26 cellular contexts compared by ENCODE assay signal in the genomic region with DNA sequence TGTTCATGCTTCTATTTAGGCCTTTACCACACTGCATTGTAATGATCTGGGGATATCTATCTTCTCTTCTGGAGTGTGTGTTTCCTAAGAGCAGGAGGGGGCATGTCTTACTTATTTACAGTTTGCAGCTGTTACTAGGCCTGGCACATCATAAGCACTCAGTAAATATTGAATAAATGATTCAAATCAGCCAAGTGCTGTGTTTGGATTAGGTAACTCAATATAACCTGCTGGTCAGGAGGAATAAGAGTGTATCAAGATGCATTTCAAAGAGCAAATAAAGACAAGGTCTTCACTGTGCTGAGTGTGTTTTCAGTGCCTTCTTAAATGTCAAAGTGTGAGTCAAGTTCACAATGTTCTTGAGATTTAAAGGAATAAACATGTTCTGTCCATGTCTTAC.
DNase-seq lines count a peak whose midpoint lies in the region; ATAC-seq and TF ChIP-seq lines count a peak whose summit lies in the region.
"Had no signal": no experiment of that assay in that cellular context is flagged by ENCODE, and none has a peak within 500 bp of the region (broad histone marks: within the 10 kb centered on the region; RNA-seq: fewer than 3 reads in every experiment).

No MANE protein-coding gene starts in this region.

- H3K79me2 ChIP-seq in neural cell (replicated peaks; ENCODE audit: insufficient read depth, low read length), result no peaks in the 10 kb centered on the region
- H3K79me2 ChIP-seq: hepatocyte had no signal

- no peak overlapping the region for H3K4me3 ChIP-seq in neural cell (ENCODE audit: low read length)
- H3K4me3 ChIP-seq: gastrocnemius medialis, hepatocyte, Peyer's patch, spleen, transverse colon had no signal

- H3K36me3 ChIP-seq in neural cell (ENCODE audit: insufficient read depth, low read length), result no peaks in the 10 kb centered on the region
- H3K36me3 ChIP-seq: brain microvascular endothelial cell, gastrocnemius medialis, Peyer's patch, spleen, transverse colon had no signal

- peak overlapping the region; percentile 42 for H3K27ac ChIP-seq in neural cell (ENCODE audit: low read length)
- H3K27ac ChIP-seq: brain microvascular endothelial cell, gastrocnemius medialis, hepatocyte, Peyer's patch, spleen, transverse colon had no signal

- no peak overlapping the region for H2AFZ ChIP-seq in neural cell (ENCODE audit: low read depth, low read length)
- H2AFZ ChIP-seq: hepatocyte had no signal

- no peak for TF ChIP-seq RAD21 in neural cell (conservative IDR thresholded peaks at IDR 0.05)

- H3K9me3 ChIP-seq in neural cell (ENCODE audit: low read length), result no peaks in the 10 kb centered on the region
- H3K9me3 ChIP-seq: gastrocnemius medialis, Peyer's patch, transverse colon had no signal

- ATAC-seq in HG03457 (IDR thresholded peaks at IDR 0.05; ENCODE audit: unreplicated experiment), result no peak
- ATAC-seq: CD8-positive, alpha-beta T cell; gastrocnemius medialis; HCT116; right cardiac atrium had no signal

- no peaks in the 10 kb centered on the region for H3K9me2 ChIP-seq in neural cell (ENCODE audit: insufficient read depth, low read length)

- TF ChIP-seq EP300 in neural cell (conservative IDR thresholded peaks at IDR 0.05; ENCODE audit: poor library complexity, severe bottlenecking), result no peak

- no peak for TF ChIP-seq CTCF in neural cell (IDR thresholded peaks at IDR 0.05; ENCODE audit: poor library complexity, severe bottlenecking)

- no peaks in the 10 kb centered on the region for H3F3A ChIP-seq in neural cell (ENCODE audit: insufficient read depth, low read length, poor library complexity, severe bottlenecking)

- H3K27me3 ChIP-seq in neural cell (ENCODE audit: insufficient read depth, low read depth, low read length), result no peaks in the 10 kb centered on the region
- H3K27me3 ChIP-seq: brain microvascular endothelial cell, gastrocnemius medialis, hepatocyte, Peyer's patch, spleen, transverse colon had no signal

- H3K4me2 ChIP-seq in neural cell (ENCODE audit: low read length), result no peak overlapping the region
- H3K4me2 ChIP-seq: hepatocyte had no signal

- H3K9ac ChIP-seq in neural cell (ENCODE audit: low read length), result no peak overlapping the region

- DNase-seq in NCI-H2107 treated with DMSO at 0.1 percent for 48 hours (lab: John Stamatoyannopoulos, UW; ENCODE audit: unreplicated experiment) (peak; percentile 78), NCI-H2107 (lab: John Stamatoyannopoulos, UW) (no peak), NCI-H2029 (lab: John Stamatoyannopoulos, UW) (peak; percentile 73), NCI-H748 (lab: John Stamatoyannopoulos, UW; ENCODE audit: unreplicated experiment) (peak; percentile 88), GM19238 (ENCODE audit: insufficient read length, low spot score) (no peak), T-helper 1 cell (no peak)
- DNase-seq: activated CD4-positive, alpha-beta memory T cell treated with anti-CD3 and anti-CD28 coated beads, Interleukin-2, amount 10 ng/mL, durations not matched to agents 7 days and 5 days; activated CD4-positive, CD25-positive, alpha-beta regulatory T cell treated with anti-CD3 and anti-CD28 coated beads, Interleukin-2, amount 50 U/mL, for 72 hours; activated CD8-positive, alpha-beta memory T cell treated with anti-CD3 and anti-CD28 coated beads, Interleukin-2, amount 50 U/mL, for 48 hours; activated naive CD4-positive, alpha-beta T cell treated with anti-CD3 and anti-CD28 coated beads, Interleukin-2, amount 10 ng/mL, durations not matched to agents 7 days and 5 days; AML-193; brain microvascular endothelial cell; CD8-positive, alpha-beta T cell; DND-41; gastrocnemius medialis; KBM-7; NCI-H2227 treated with DMSO at 0.1 percent for 48 hours; Peyer's patch; right cardiac atrium; spleen; stimulated activated CD4-positive, alpha-beta T cell treated with anti-CD3 and anti-CD28 coated beads, Interleukin-2, amount 100 ng/mL, for 48 hours; transverse colon had no signal

- no peaks in the 10 kb centered on the region for H4K20me1 ChIP-seq in neural cell (ENCODE audit: insufficient read depth)

TF ChIP-seq in neural cell, 6 proteins besides CTCF, POLR2A, EP300 and RAD21:
- TF ChIP-seq EZH2 (IDR thresholded peaks at IDR 0.05; ENCODE audit: borderline replicate concordance, insufficient read depth, low read length, poor library complexity, severe bottlenecking), result no peak
- TF ChIP-seq SMC3 (conservative IDR thresholded peaks at IDR 0.05; ENCODE audit: poor library complexity), result no peak
- TF ChIP-seq TAF1 (IDR thresholded peaks at IDR 0.05; ENCODE audit: low read depth), result no peak
- no peak for TF ChIP-seq POLR2AphosphoS5 (IDR thresholded peaks at IDR 0.05)
- TF ChIP-seq, protein P1, sequence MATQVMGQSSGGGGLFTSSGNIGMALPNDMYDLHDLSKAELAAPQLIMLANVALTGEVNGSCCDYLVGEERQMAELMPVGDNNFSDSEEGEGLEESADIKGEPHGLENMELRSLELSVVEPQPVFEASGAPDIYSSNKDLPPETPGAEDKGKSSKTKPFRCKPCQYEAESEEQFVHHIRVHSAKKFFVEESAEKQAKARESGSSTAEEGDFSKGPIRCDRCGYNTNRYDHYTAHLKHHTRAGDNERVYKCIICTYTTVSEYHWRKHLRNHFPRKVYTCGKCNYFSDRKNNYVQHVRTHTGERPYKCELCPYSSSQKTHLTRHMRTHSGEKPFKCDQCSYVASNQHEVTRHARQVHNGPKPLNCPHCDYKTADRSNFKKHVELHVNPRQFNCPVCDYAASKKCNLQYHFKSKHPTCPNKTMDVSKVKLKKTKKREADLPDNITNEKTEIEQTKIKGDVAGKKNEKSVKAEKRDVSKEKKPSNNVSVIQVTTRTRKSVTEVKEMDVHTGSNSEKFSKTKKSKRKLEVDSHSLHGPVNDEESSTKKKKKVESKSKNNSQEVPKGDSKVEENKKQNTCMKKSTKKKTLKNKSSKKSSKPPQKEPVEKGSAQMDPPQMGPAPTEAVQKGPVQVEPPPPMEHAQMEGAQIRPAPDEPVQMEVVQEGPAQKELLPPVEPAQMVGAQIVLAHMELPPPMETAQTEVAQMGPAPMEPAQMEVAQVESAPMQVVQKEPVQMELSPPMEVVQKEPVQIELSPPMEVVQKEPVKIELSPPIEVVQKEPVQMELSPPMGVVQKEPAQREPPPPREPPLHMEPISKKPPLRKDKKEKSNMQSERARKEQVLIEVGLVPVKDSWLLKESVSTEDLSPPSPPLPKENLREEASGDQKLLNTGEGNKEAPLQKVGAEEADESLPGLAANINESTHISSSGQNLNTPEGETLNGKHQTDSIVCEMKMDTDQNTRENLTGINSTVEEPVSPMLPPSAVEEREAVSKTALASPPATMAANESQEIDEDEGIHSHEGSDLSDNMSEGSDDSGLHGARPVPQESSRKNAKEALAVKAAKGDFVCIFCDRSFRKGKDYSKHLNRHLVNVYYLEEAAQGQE (IDR thresholded peaks at IDR 0.05; ENCODE audit: borderline replicate concordance), result no peak
- no peak for TF ChIP-seq MXI1 (conservative IDR thresholded peaks at IDR 0.05; ENCODE audit: poor library complexity, severe bottlenecking)
TF ChIP-seq in neural cell: peak in this region for 0.

Comparison
In these comparisons a context has a peak if more than half of its experiments do, and no peak if none do; other contexts are left out.
1. DNase-seq: peak in NCI-H2107 treated with DMSO at 0.1 percent for 48 hours (single experiment), NCI-H2029 (single experiment) and NCI-H748 (single experiment); none in NCI-H2107 (single experiment), GM19238 (single experiment) and T-helper 1 cell (0 of 5).